Comparison of ENCODE assay signal across 1 cellular context in genomic region chr14:103530390-103530789, GRCh38.
TF ChIP-seq lines count a peak whose summit lies in the region.

No MANE protein-coding gene starts in this region.

TF ChIP-seq in HCT116, 20 proteins besides CTCF, POLR2A, EP300 and RAD21 (continued from another document):
- TF ChIP-seq REST (IDR thresholded peaks at IDR 0.05; ENCODE audit: low read depth) (no peak), JUND (IDR thresholded peaks at IDR 0.05) (no peak), CBX3 (IDR thresholded peaks at IDR 0.05; ENCODE audit: low read depth) (no peak), SRF (IDR thresholded peaks at IDR 0.05; ENCODE audit: low read depth) (no peak), EZH2phosphoT487 (IDR thresholded peaks at IDR 0.05; ENCODE audit: borderline replicate concordance) (no peak), ELF1 (IDR thresholded peaks at IDR 0.05; ENCODE audit: borderline replicate concordance, low read depth) (no peak), POLR2AphosphoS5 (IDR thresholded peaks at IDR 0.05; ENCODE audit: low read depth, low read length) (no peak), ZBTB33 (IDR thresholded peaks at IDR 0.05; ENCODE audit: extremely low read depth, insufficient replicate concordance, low read length) (no peak), MAX (IDR thresholded peaks at IDR 0.05) (no peak), ATF3 (IDR thresholded peaks at IDR 0.05) (no peak), ZNF274 (IDR thresholded peaks at IDR 0.05; ENCODE audit: low read depth, low read length) (no peak), EZH2 (IDR thresholded peaks at IDR 0.05) (no peak), SIN3A (IDR thresholded peaks at IDR 0.05; ENCODE audit: low read depth) (no peak), ZFX (IDR thresholded peaks at IDR 0.05) (no peak), CEBPB (IDR thresholded peaks at IDR 0.05; ENCODE audit: low read depth) (no peak)
